Comparison of ENCODE assay signal across 11 cellular contexts in genomic region chr21:38820471-38821239, GRCh38. TPM values are rescaled to one million over a fixed set of nuclear protein-coding genes. Genes with fewer than 3 reads are reported as not detected.
DNase-seq lines count a peak whose midpoint lies in the region; ATAC-seq and TF ChIP-seq lines count a peak whose summit lies in the region.
"Had no signal": no experiment of that assay in that cellular context is flagged by ENCODE, and none has a peak within 500 bp of the region (broad histone marks: within the 10 kb centered on the region; RNA-seq: fewer than 3 reads in every experiment).

No MANE protein-coding gene starts in this region.

- H3K9me3 ChIP-seq in hepatocyte (ENCODE audit: low read depth) (no peaks in the 10 kb centered on the region), gastrocnemius medialis (no peaks in the 10 kb centered on the region)

- H3K9me2 ChIP-seq in hepatocyte (replicated peaks; ENCODE audit: insufficient read depth), result no peaks in the 10 kb centered on the region

- no peak overlapping the region for H2AFZ ChIP-seq in hepatocyte

- H3K4me3 ChIP-seq in hepatocyte, result no peak overlapping the region
- no peak overlapping the region for H3K4me3 ChIP-seq in gastrocnemius medialis

- H3K27ac Mint-ChIP-seq in Calu3 (ENCODE audit: unreplicated experiment), result peak overlapping the region; percentile 88
- H3K27ac Mint-ChIP-seq in WTC11, result peak overlapping the region; percentile 45; the same call in 1 of the 2 replicates
- H3K27ac Mint-ChIP-seq: CD4-positive, alpha-beta T cell had no signal

- H3K9me3 Mint-ChIP-seq in Calu3 (ENCODE audit: low read depth, unreplicated experiment), result no peaks in the 10 kb centered on the region
- H3K9me3 Mint-ChIP-seq in WTC11, result peaks cover 4% of the 10 kb centered on the region
- H3K9me3 Mint-ChIP-seq: CD4-positive, alpha-beta T cell had no signal

- H3K4me1 ChIP-seq in hepatocyte (ENCODE audit: insufficient read depth) (peaks cover 11% of the 10 kb centered on the region), gastrocnemius medialis (peaks cover 32 to 33% of the 10 kb centered on the region in 2 donors)

- H3K4me2 ChIP-seq in hepatocyte, result no peak overlapping the region

- H4K20me1 ChIP-seq in hepatocyte (ENCODE audit: insufficient read depth, poor library complexity, severe bottlenecking), result no peaks in the 10 kb centered on the region

- no TSS peak for BruUV-seq in Calu3 (replicated peaks; lab: Mats Ljungman, UMichigan)

- H3K4me1 Mint-ChIP-seq in Calu3 (ENCODE audit: low read depth, unreplicated experiment) (peaks cover 30% of the 10 kb centered on the region), WTC11 (no peaks in the 10 kb centered on the region)

- TF ChIP-seq CTCF in Calu3 (IDR thresholded peaks at IDR 0.05; ENCODE audit: unreplicated experiment), result no peak
- no peak for TF ChIP-seq CTCF in WTC11 (IDR thresholded peaks at IDR 0.05)
- no peak for TF ChIP-seq CTCF in hepatocyte (IDR thresholded peaks at IDR 0.05; ENCODE audit: poor library complexity)
- TF ChIP-seq CTCF in gastrocnemius medialis (IDR thresholded peaks at IDR 0.05 in 4 of 5, conservative IDR thresholded peaks at IDR 0.05 in 1 of 5), result peak in 1 of 5 experiments; percentile 37

- CTCF ChIA-PET in Calu3 (lab: Charles Lee) (interaction anchor here (0.8 to 1.2 kb wide), 3 partner anchors 16 to 24 kb away, joined by 3 to 5 read pairs (median 4); no protein-coding TSS in a partner anchor), WTC11 (lab: Charles Lee) (interaction anchor here (0.8 kb wide), 1 partner anchor 317 kb away, joined by 3 read pairs; no protein-coding TSS in a partner anchor)

- no peak for DNase-seq in Calu3
- DNase-seq in WTC11 (ENCODE audit: low spot score), result no peak
- no peak for DNase-seq in hepatocyte (ENCODE audit: low spot score)
- peak; percentile 76 to 93 for DNase-seq in gastrocnemius medialis
- no peak for DNase-seq in HK-2 (ENCODE audit: unreplicated experiment)
- DNase-seq: activated T-cell treated with anti-CD3 and anti-CD28 coated beads, Interleukin-2, amount 50 U/mL, for 1 hour; CD4-positive, alpha-beta T cell; NCI-H1694 had no signal

- H3K4me3 Mint-ChIP-seq in Calu3 (ENCODE audit: low read depth, unreplicated experiment), result no peak overlapping the region
- no peak overlapping the region for H3K4me3 Mint-ChIP-seq in WTC11
- H3K4me3 Mint-ChIP-seq: CD4-positive, alpha-beta T cell had no signal

- 94% methylated on average over 18 of the region's 18 CpGs for WGBS in hepatocyte (ENCODE audit: low lambda C conversion rate, missing lambda C conversion rate)

- H3K27me3 Mint-ChIP-seq in Calu3 (ENCODE audit: unreplicated experiment) (no peaks in the 10 kb centered on the region), WTC11 (ENCODE audit: low read depth) (no peaks in the 10 kb centered on the region)
- H3K27me3 Mint-ChIP-seq: CD4-positive, alpha-beta T cell had no signal

- H3K27ac ChIP-seq in hepatocyte (peak overlapping the region; percentile 71), gastrocnemius medialis (peak overlapping the region; percentile 77 to 88 (median 83))

- intact Hi-C loops in Calu3 (cut with micrococcal nuclease; ENCODE audit: unreplicated experiment) (no loop called here), gastrocnemius medialis (cut with DNase I; ENCODE audit: low total_unique reads) (loop anchor here (1.0 to 5.0 kb wide), 4 partner anchors 33 to 267 kb away; no protein-coding TSS in a partner anchor)

- ATAC-seq in WTC11 (no peak), gastrocnemius medialis (peak; percentile 84 to 94), HG03025 (IDR thresholded peaks at IDR 0.05; ENCODE audit: low FRiP score, unreplicated experiment) (no peak), HG03108 (IDR thresholded peaks at IDR 0.05; ENCODE audit: unreplicated experiment) (no peak), HG03280 (IDR thresholded peaks at IDR 0.05; ENCODE audit: unreplicated experiment) (no peak)

- no peak for TF ChIP-seq POLR2A in gastrocnemius medialis (IDR thresholded peaks at IDR 0.05)

- H3K36me3 ChIP-seq in hepatocyte (replicated peaks; ENCODE audit: insufficient read depth, low read depth) (peaks cover 13% of the 10 kb centered on the region), gastrocnemius medialis (peaks cover 23 to 81% of the 10 kb centered on the region in 2 donors)

- POLR2A ChIA-PET in WTC11 (lab: Charles Lee), result interaction anchor here (1.2 kb wide), 1 partner anchor 10 kb away, joined by 3 read pairs; no protein-coding TSS in a partner anchor

- H3K36me3 Mint-ChIP-seq in Calu3 (ENCODE audit: insufficient read depth, unreplicated experiment), result peaks cover 86% of the 10 kb centered on the region
- H3K36me3 Mint-ChIP-seq in WTC11, result peaks cover 91% of the 10 kb centered on the region

- H3K27me3 ChIP-seq in hepatocyte (no peaks in the 10 kb centered on the region), gastrocnemius medialis (no peaks in the 10 kb centered on the region)

- in situ Hi-C loops in gastrocnemius medialis (cut with MboI; ENCODE audit: low sequenced_read_pairs in 4 of 4), result loop anchor here in 2 of 4 donors (10.0 to 25.0 kb wide), 2 partner anchors 84 to 167 kb away; no protein-coding TSS in a partner anchor

- peaks cover 27% of the 10 kb centered on the region for H3K79me2 ChIP-seq in hepatocyte

TF ChIP-seq in WTC11, 78 proteins besides CTCF, POLR2A, EP300 and RAD21:
- TF ChIP-seq GABPB1 (CRISPR knock-in tag; IDR thresholded peaks at IDR 0.05) (no peak), NFYB (CRISPR knock-in tag; conservative IDR thresholded peaks at IDR 0.05; ENCODE audit: low read depth) (no peak), FOXP1 (CRISPR knock-in tag; IDR thresholded peaks at IDR 0.05; ENCODE audit: borderline replicate concordance) (no peak), KAT7 (CRISPR knock-in tag; IDR thresholded peaks at IDR 0.05; ENCODE audit: borderline replicate concordance) (no peak), CBFB (CRISPR knock-in tag; IDR thresholded peaks at IDR 0.05; ENCODE audit: low read depth) (no peak), ATF1 (CRISPR knock-in tag; IDR thresholded peaks at IDR 0.05) (no peak), NFE2L1 (CRISPR knock-in tag; IDR thresholded peaks at IDR 0.05) (no peak), ZNF416 (CRISPR knock-in tag; IDR thresholded peaks at IDR 0.05) (no peak), MXD4 (CRISPR knock-in tag; IDR thresholded peaks at IDR 0.05; ENCODE audit: borderline replicate concordance) (no peak), MAX (CRISPR knock-in tag; IDR thresholded peaks at IDR 0.05) (no peak)

RNA-seq across cellular contexts. Expression of gene ETS2, which starts 14.9 kb away (rescaled TPM):
- total RNA-seq in Calu3 (2022) (49.9 and 63.3 TPM in 2 replicates), WTC11 (2021) (45.0 to 56.4 TPM (median 48.3 TPM) in 3 replicates), hepatocyte (91.9 and 95.1 TPM in 2 replicates), gastrocnemius medialis (100 to 1,000 TPM in 1 of 4 donors, 10 to 100 TPM in 3; 51.5 to 136 (median 59.3) TPM)
- 104 and 106 TPM in 2 replicates for polyA plus RNA-seq in hepatocyte

Comparison
In these comparisons a context has a peak if more than half of its experiments do, and no peak if none do; other contexts are left out.
1. DNase-seq: peak in gastrocnemius medialis (2 of 2); none in Calu3 (single experiment), WTC11 (single experiment), hepatocyte (single experiment) and HK-2 (single experiment).
2. ATAC-seq: peak in gastrocnemius medialis (2 of 2); none in WTC11 (single experiment), HG03025 (single experiment), HG03108 (single experiment) and HG03280 (single experiment).